26 cellular contexts compared by ENCODE assay signal in the genomic region with DNA sequence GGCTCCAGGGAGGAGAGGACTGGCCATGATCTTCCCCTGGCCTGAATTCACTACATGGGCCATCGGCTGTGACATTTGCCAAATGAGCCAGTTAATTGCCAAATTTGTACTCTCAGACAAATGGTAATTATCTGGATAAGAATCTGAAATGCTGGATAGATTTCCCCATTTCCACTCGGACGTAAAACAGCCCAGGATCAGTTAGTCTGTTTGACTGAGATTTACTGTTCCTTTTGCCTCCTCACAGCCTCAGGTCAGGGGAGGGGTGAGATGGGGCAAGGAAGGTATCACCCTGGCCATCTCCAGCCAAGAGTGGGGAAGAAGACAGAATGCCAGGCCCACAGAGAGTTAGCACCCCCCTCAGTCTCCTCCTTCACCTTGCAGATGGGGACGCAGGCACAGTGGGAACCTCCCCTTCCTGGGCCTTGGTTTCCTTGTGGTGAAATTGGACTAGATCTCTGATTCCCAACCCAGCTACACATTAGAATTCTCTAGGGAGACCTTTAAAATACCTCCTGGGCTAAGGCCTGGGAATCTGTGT. TPM values are rescaled to one million over a fixed set of nuclear protein-coding genes. Genes with fewer than 3 reads are reported as not detected.
A peak's percentile ranks its signal among the peaks of the same experiment; 100 is the strongest.
DNase-seq lines count a peak whose midpoint lies in the region; ATAC-seq and TF ChIP-seq lines count a peak whose summit lies in the region.
"Had no signal": no experiment of that assay in that cellular context is flagged by ENCODE, and none has a peak within 500 bp of the region (broad histone marks: within the 10 kb centered on the region; RNA-seq: fewer than 3 reads in every experiment).

No MANE protein-coding gene starts in this region.

- H3K4me3 ChIP-seq in BE2C (ENCODE audit: low read depth, low read length) (no peak overlapping the region), SK-N-SH (ENCODE audit: low read depth in 2 of 2, low read length in 1 of 2) (no peak overlapping the region), esophagus (ENCODE audit: low read depth in 1 of 2, low read length in 2 of 2) (peak overlapping the region; percentile 56 to 93), prostate gland (no peak overlapping the region)
- H3K4me3 ChIP-seq: right atrium auricular region had no signal

- H3K9me3 ChIP-seq in BE2C, result no peaks in the 10 kb centered on the region
- H3K9me3 ChIP-seq in SK-N-SH, result no peaks in the 10 kb centered on the region
- no peaks in the 10 kb centered on the region for H3K9me3 ChIP-seq in esophagus (ENCODE audit: control insufficient read depth in 2 of 2, insufficient read depth in 1 of 2, low read depth in 1 of 2, low read length in 1 of 2)
- H3K9me3 ChIP-seq in prostate gland, result no peaks in the 10 kb centered on the region
- H3K9me3 ChIP-seq: right atrium auricular region had no signal

- no peaks in the 10 kb centered on the region for H3K36me3 ChIP-seq in BE2C
- H3K36me3 ChIP-seq in SK-N-SH (replicated peaks in 1 of 2; ENCODE audit: control insufficient read depth in 1 of 2, insufficient read depth in 2 of 2, low read length in 1 of 2), result no peaks in the 10 kb centered on the region
- H3K36me3 ChIP-seq in esophagus (ENCODE audit: control insufficient read depth in 2 of 2, insufficient read depth in 2 of 2, low read length in 1 of 2), result peaks cover 0 to 26% of the 10 kb centered on the region in 2 donors
- H3K36me3 ChIP-seq in prostate gland, result no peaks in the 10 kb centered on the region
- H3K36me3 ChIP-seq: right atrium auricular region had no signal

- TF ChIP-seq EP300 in SK-N-SH (IDR thresholded peaks at IDR 0.05; ENCODE audit: borderline replicate concordance in 1 of 2, low read depth in 1 of 2, low read length in 1 of 2), result peak in 1 of 2 experiments; percentile 74; a peak in 1 of 4 replicates

- peaks cover 4% of the 10 kb centered on the region for H3K4me1 ChIP-seq in BE2C
- H3K4me1 ChIP-seq in SK-N-SH (ENCODE audit: control insufficient read depth in 1 of 2, insufficient read depth in 2 of 2, low read depth in 1 of 2, low read length in 1 of 2), result peaks cover 0 to 19% of the 10 kb centered on the region in 2 experiments; a peak in 1 of 4 replicates
- peaks cover 0 to 22% of the 10 kb centered on the region in 2 donors for H3K4me1 ChIP-seq in esophagus (ENCODE audit: control insufficient read depth in 2 of 2, insufficient read depth in 2 of 2, low read length in 1 of 2)
- H3K4me1 ChIP-seq in prostate gland (replicated peaks), result peaks cover 4% of the 10 kb centered on the region
- H3K4me1 ChIP-seq: right atrium auricular region had no signal

- H2AFZ ChIP-seq in SK-N-SH (ENCODE audit: low read depth), result no peak overlapping the region

- no peak overlapping the region; a peak in 1 of 4 replicates for H3K27ac ChIP-seq in SK-N-SH (ENCODE audit: low read depth in 2 of 2, low read length in 1 of 2)
- peak overlapping the region; percentile 86 to 96 for H3K27ac ChIP-seq in esophagus (ENCODE audit: low read depth in 2 of 2, low read length in 1 of 2)
- H3K27ac ChIP-seq in prostate gland, result peak overlapping the region; percentile 82 to 84
- H3K27ac ChIP-seq: C4-2B, right atrium auricular region had no signal

- no peak for ATAC-seq in HG03432 (IDR thresholded peaks at IDR 0.05; ENCODE audit: unreplicated experiment)
- no peak for ATAC-seq in HG02970 (IDR thresholded peaks at IDR 0.05; ENCODE audit: low FRiP score, unreplicated experiment)
- ATAC-seq in GM21526 (IDR thresholded peaks at IDR 0.05; ENCODE audit: low FRiP score, unreplicated experiment), result no peak
- ATAC-seq: natural killer cell treated with Interleukin-12 subunit alpha and Interleukin-12 subunit beta and Interleukin-15 and Interleukin-18, amount 100 ng/mL, for 72 hours; stimulated activated memory B cell treated with anti-CD40 and anti-IgM and Interleukin-4, amounts not matched to agents 10 μg/mL and 1 μg/mL and 100 μg/mL, for 72 hours had no signal

- TF ChIP-seq RAD21 in SK-N-SH (IDR thresholded peaks at IDR 0.05; ENCODE audit: low read length), result no peak

- POLR2A ChIA-PET in SK-N-SH (lab: Yijun Ruan, JAX), result no interaction called here

- TF ChIP-seq POLR2A in prostate gland (IDR thresholded peaks at IDR 0.05), result no peak

- WGBS in SK-N-SH (ENCODE audit: low lambda C conversion rate), result 31% methylated on average over 4 of the region's 4 CpGs
- 55 to 56% methylated on average over 4 of the region's 4 CpGs for WGBS in esophagus, 2 donors
- WGBS in prostate gland, result 43% methylated on average over 4 of the region's 4 CpGs

- H3K9me2 ChIP-seq in SK-N-SH, result no peaks in the 10 kb centered on the region

- CTCF ChIA-PET in SK-N-SH (lab: Yijun Ruan, JAX), result interaction anchor here (1.4 to 2.7 kb wide), 3 partner anchors 10 to 99 kb away, joined by 3 to 9 read pairs (median 4); no protein-coding TSS in a partner anchor

- intact Hi-C loops in prostate gland (cut with DNase I), result no loop called here

- H3K9ac ChIP-seq in SK-N-SH, result no peak overlapping the region

- H3K27me3 ChIP-seq in BE2C (no peaks in the 10 kb centered on the region), SK-N-SH (ENCODE audit: insufficient read depth) (no peaks in the 10 kb centered on the region; the same call in 1 of the 2 replicates), esophagus (ENCODE audit: control insufficient read depth in 1 of 2, insufficient read depth in 2 of 2, low read length in 2 of 2) (no peaks in the 10 kb centered on the region), prostate gland (replicated peaks; ENCODE audit: insufficient read depth) (no peaks in the 10 kb centered on the region)
- H3K27me3 ChIP-seq: right atrium auricular region had no signal

- H3K79me2 ChIP-seq in SK-N-SH (ENCODE audit: insufficient read depth), result no peaks in the 10 kb centered on the region

- TF ChIP-seq CTCF in BE2C (IDR thresholded peaks at IDR 0.05; ENCODE audit: low read depth, low read length) (no peak), SK-N-SH (IDR thresholded peaks at IDR 0.05) (no peak), prostate gland (IDR thresholded peaks at IDR 0.05) (no peak)

- H3K4me2 ChIP-seq in SK-N-SH, result no peak overlapping the region

- no peaks in the 10 kb centered on the region for H4K20me1 ChIP-seq in SK-N-SH (ENCODE audit: insufficient read depth)

- H3F3A ChIP-seq in SK-N-SH (replicated peaks; ENCODE audit: insufficient read depth), result no peaks in the 10 kb centered on the region

- DNase-seq in BE2C (peak; percentile 18), SK-N-SH (peak; percentile 70), prostate gland (ENCODE audit: low spot score) (no peak), LoVo (ENCODE audit: low spot score) (no peak)
- DNase-seq: activated CD4-positive, alpha-beta T cell treated with anti-CD3 and anti-CD28 coated beads for 1 hour; activated T-cell treated with anti-CD3 and anti-CD28 coated beads, Interleukin-2, amount 50 U/mL, for 4 hours; central memory CD4-positive, alpha-beta T cell; dermis blood vessel endothelial cell; midbrain; NCI-H2029 treated with DMSO at 0.1 percent for 48 hours; NCI-H226; NCI-H748 treated with DMSO at 0.1 percent for 48 hours; OCI-M1; SIG-M5; stimulated activated CD4-positive, alpha-beta T cell treated with anti-CD3 and anti-CD28 coated beads, Interleukin-4, amount 100 ng/mL, for 1 hour had no signal

TF ChIP-seq in SK-N-SH, 30 proteins besides CTCF, POLR2A, EP300 and RAD21:
- TF ChIP-seq, protein P1, sequence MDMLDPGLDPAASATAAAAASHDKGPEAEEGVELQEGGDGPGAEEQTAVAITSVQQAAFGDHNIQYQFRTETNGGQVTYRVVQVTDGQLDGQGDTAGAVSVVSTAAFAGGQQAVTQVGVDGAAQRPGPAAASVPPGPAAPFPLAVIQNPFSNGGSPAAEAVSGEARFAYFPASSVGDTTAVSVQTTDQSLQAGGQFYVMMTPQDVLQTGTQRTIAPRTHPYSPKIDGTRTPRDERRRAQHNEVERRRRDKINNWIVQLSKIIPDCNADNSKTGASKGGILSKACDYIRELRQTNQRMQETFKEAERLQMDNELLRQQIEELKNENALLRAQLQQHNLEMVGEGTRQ (IDR thresholded peaks at IDR 0.05; ENCODE audit: borderline replicate concordance, low read depth, low read length), result no peak
- no peak for TF ChIP-seq NRF1 (IDR thresholded peaks at IDR 0.05; ENCODE audit: low read depth, low read length)
- TF ChIP-seq MXI1 (IDR thresholded peaks at IDR 0.05; ENCODE audit: low read depth, low read length), result no peak
- TF ChIP-seq SIN3A (IDR thresholded peaks at IDR 0.05; ENCODE audit: borderline replicate concordance, low read depth, low read length), result no peak
- no peak for TF ChIP-seq EZH2phosphoT487 (IDR thresholded peaks at IDR 0.05; ENCODE audit: borderline replicate concordance, low read depth)
- TF ChIP-seq GATA2 (CRISPR knock-in tag; IDR thresholded peaks at IDR 0.05), result peak; percentile 90
- TF ChIP-seq FOXM1 (IDR thresholded peaks at IDR 0.05; ENCODE audit: low read depth), result no peak
- TF ChIP-seq ELF1 (IDR thresholded peaks at IDR 0.05), result no peak
- TF ChIP-seq RCOR1 (IDR thresholded peaks at IDR 0.05; ENCODE audit: low read length), result peak; percentile 73

RNA-seq across cellular contexts. Expression of gene TRIM29, which starts 5.2 kb away (rescaled TPM):
- 1.8 TPM for polyA plus RNA-seq in BE2C (2012; ENCODE audit: insufficient read depth, insufficient read length, low read depth)
- polyA plus RNA-seq in SK-N-SH (2012; rRNA removed) (0.03 TPM in 1 of 2 replicates, not detected in the other), esophagus (1,000 to 10,000 TPM in 1 of 2 donors, 100 to 1,000 TPM in 1; 943 to 1,078 TPM)
- 0.03 TPM in 1 of 2 replicates, not detected in the other for polyA plus RNA-seq in SK-N-SH (2012; cell fraction: cytosol; rRNA removed)
- 0.05 TPM in 1 of 2 replicates, not detected in the other for polyA plus RNA-seq in SK-N-SH (2012; cell fraction: nucleus; rRNA removed)
- 100 to 1,000 TPM in 1 of 2 donors, 10 to 100 TPM in 1; 73.7 to 126 TPM for total RNA-seq in prostate gland
- total RNA-seq: activated CD8-positive, alpha-beta memory T cell treated with anti-CD3 and anti-CD28 coated beads for 36 hours; activated T-cell treated with anti-CD3 and anti-CD28 coated beads, Interleukin-2, amount 50 U/mL, for 4 hours; dermis blood vessel endothelial cell; LHCN-M2; natural killer cell treated with Interleukin-12 subunit alpha and Interleukin-12 subunit beta and Interleukin-15 and Interleukin-18, amount 100 ng/mL, for 72 hours; osteocyte had no signal

Comparison
In these comparisons a context has a peak if more than half of its experiments do, and no peak if none do; other contexts are left out.
1. DNase-seq: peak in BE2C (single experiment) and SK-N-SH (single experiment); none in prostate gland (single experiment) and LoVo (single experiment).
2. H3K4me3 ChIP-seq: peak in esophagus (2 of 2); none in BE2C (single experiment), SK-N-SH (0 of 2) and prostate gland (0 of 2).
3. H3K27ac ChIP-seq: peak in esophagus (2 of 2) and prostate gland (2 of 2); none in SK-N-SH (0 of 2).
4. RNA of gene TRIM29, which starts 5.2 kb away (polyA plus RNA-seq): 943 to 1,078 TPM in esophagus; 0.03 to 0.05 TPM in SK-N-SH; every median in the first group is over 100 times any median in the second.